Comparison of ENCODE assay signal across 19 cellular contexts in the genomic region with DNA sequence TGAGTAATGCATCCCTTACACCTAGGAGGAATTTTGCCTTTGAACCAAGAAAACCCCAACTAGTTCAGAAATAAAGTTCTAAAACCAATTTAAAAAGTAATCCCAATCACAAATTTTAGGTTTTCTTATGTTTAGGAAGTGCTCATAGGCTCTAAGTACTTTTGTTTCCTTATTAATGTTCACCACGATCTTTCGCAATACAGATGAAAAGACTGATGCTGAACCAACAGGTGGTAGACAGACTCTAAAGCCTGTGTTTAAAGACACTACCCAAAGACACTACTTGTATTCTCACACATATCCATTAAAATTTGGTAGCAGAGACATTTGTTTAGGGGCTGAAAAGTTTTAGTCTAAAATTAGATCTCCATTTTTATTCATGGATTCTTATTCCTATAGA.
"Had no signal": no experiment of that assay in that cellular context is flagged by ENCODE, and none has a peak within 500 bp of the region (broad histone marks: within the 10 kb centered on the region; RNA-seq: fewer than 3 reads in every experiment).

No MANE protein-coding gene starts in this region.

- H3K4me1 ChIP-seq: ascending aorta, breast epithelium, parathyroid adenoma, upper lobe of right lung had no signal

- H3K9me3 ChIP-seq: ascending aorta, breast epithelium, neutrophil, thoracic aorta, upper lobe of right lung had no signal

- H3K27me3 ChIP-seq: ascending aorta, breast epithelium, upper lobe of right lung had no signal

- H3K4me3 ChIP-seq: ascending aorta, breast epithelium, thoracic aorta, upper lobe of right lung had no signal

- DNase-seq: activated CD4-positive, alpha-beta memory T cell treated with anti-CD3 and anti-CD28 coated beads for 36 hours; activated CD4-positive, alpha-beta T cell treated with anti-CD3 and anti-CD28 coated beads for 36 hours; activated CD8-positive, alpha-beta memory T cell treated with anti-CD3 and anti-CD28 coated beads, Interleukin-2, amount 10 ng/mL, durations not matched to agents 7 days and 5 days; activated naive CD4-positive, alpha-beta T cell treated with anti-CD3 and anti-CD28 coated beads for 36 hours; activated naive CD8-positive, alpha-beta T cell treated with anti-CD3 and anti-CD28 coated beads, Interleukin-2, amount 50 U/mL, for 24 hours; activated T-cell treated with anti-CD3 and anti-CD28 coated beads, Interleukin-2, amount 50 U/mL, for 1 hour; hippocampal formation; mammary epithelial cell; naive B cell; upper lobe of right lung; WERI-Rb-1 had no signal

- H3K27ac Mint-ChIP-seq: activated CD4-positive, alpha-beta memory T cell treated with anti-CD3 and anti-CD28 coated beads for 36 hours; activated CD4-positive, alpha-beta T cell treated with anti-CD3 and anti-CD28 coated beads for 36 hours; activated CD8-positive, alpha-beta memory T cell treated with anti-CD3 and anti-CD28 coated beads, Interleukin-2, amount 10 ng/mL, durations not matched to agents 7 days and 5 days; activated naive CD4-positive, alpha-beta T cell treated with anti-CD3 and anti-CD28 coated beads for 36 hours; activated naive CD8-positive, alpha-beta T cell treated with anti-CD3 and anti-CD28 coated beads, Interleukin-2, amount 50 U/mL, for 24 hours; activated T-helper 2 cell treated with anti-CD3 and anti-CD28 coated beads, Interferon-gamma antibody, Interleukin-2, Interleukin-4, amounts not matched to agents 10 μg/mL and 5 μg/mL and 100 μg/mL, durations not matched to agents 14 hours and 24 hours and 36 hours; naive B cell; stimulated activated effector memory CD8-positive, alpha-beta T cell treated with anti-CD3 and anti-CD28 coated beads, Interleukin-12 subunit alpha, Interleukin-12 subunit beta, amount 100 ng/mL, for 72 hours had no signal

- H3K27me3 Mint-ChIP-seq: activated CD4-positive, alpha-beta memory T cell treated with anti-CD3 and anti-CD28 coated beads for 36 hours; activated CD4-positive, alpha-beta T cell treated with anti-CD3 and anti-CD28 coated beads for 36 hours; activated CD8-positive, alpha-beta memory T cell treated with anti-CD3 and anti-CD28 coated beads, Interleukin-2, amount 10 ng/mL, durations not matched to agents 7 days and 5 days; activated naive CD8-positive, alpha-beta T cell treated with anti-CD3 and anti-CD28 coated beads, Interleukin-2, amount 50 U/mL, for 24 hours; naive B cell had no signal

- H3K27ac ChIP-seq: ascending aorta, breast epithelium, neutrophil, parathyroid adenoma, thoracic aorta, upper lobe of right lung, WERI-Rb-1 had no signal

- H3K36me3 ChIP-seq: ascending aorta, breast epithelium, neutrophil, thoracic aorta had no signal

- ATAC-seq: activated CD4-positive, alpha-beta T cell treated with anti-CD3 and anti-CD28 coated beads for 36 hours; activated CD8-positive, alpha-beta memory T cell treated with anti-CD3 and anti-CD28 coated beads, Interleukin-2, amount 10 ng/mL, durations not matched to agents 7 days and 5 days; activated naive CD8-positive, alpha-beta T cell treated with anti-CD3 and anti-CD28 coated beads, Interleukin-2, amount 50 U/mL, for 24 hours; left lobe of liver; stimulated activated effector memory CD8-positive, alpha-beta T cell treated with anti-CD3 and anti-CD28 coated beads, Interleukin-12 subunit alpha, Interleukin-12 subunit beta, amount 100 ng/mL, for 72 hours had no signal

- H3K9me3 Mint-ChIP-seq: activated CD4-positive, alpha-beta memory T cell treated with anti-CD3 and anti-CD28 coated beads for 36 hours; activated naive CD4-positive, alpha-beta T cell treated with anti-CD3 and anti-CD28 coated beads for 36 hours; activated naive CD8-positive, alpha-beta T cell treated with anti-CD3 and anti-CD28 coated beads, Interleukin-2, amount 50 U/mL, for 24 hours; activated T-helper 2 cell treated with anti-CD3 and anti-CD28 coated beads, Interferon-gamma antibody, Interleukin-2, Interleukin-4, amounts not matched to agents 10 μg/mL and 5 μg/mL and 100 μg/mL, durations not matched to agents 14 hours and 24 hours and 36 hours; naive B cell; stimulated activated effector memory CD8-positive, alpha-beta T cell treated with anti-CD3 and anti-CD28 coated beads, Interleukin-12 subunit alpha, Interleukin-12 subunit beta, amount 100 ng/mL, for 72 hours had no signal

- H3K4me3 Mint-ChIP-seq: activated CD4-positive, alpha-beta memory T cell treated with anti-CD3 and anti-CD28 coated beads for 36 hours; activated CD4-positive, alpha-beta T cell treated with anti-CD3 and anti-CD28 coated beads for 36 hours; activated CD8-positive, alpha-beta memory T cell treated with anti-CD3 and anti-CD28 coated beads, Interleukin-2, amount 10 ng/mL, durations not matched to agents 7 days and 5 days; activated naive CD4-positive, alpha-beta T cell treated with anti-CD3 and anti-CD28 coated beads for 36 hours; activated naive CD8-positive, alpha-beta T cell treated with anti-CD3 and anti-CD28 coated beads, Interleukin-2, amount 50 U/mL, for 24 hours; naive B cell; stimulated activated effector memory CD8-positive, alpha-beta T cell treated with anti-CD3 and anti-CD28 coated beads, Interleukin-12 subunit alpha, Interleukin-12 subunit beta, amount 100 ng/mL, for 72 hours had no signal

- H3K9ac ChIP-seq: parathyroid adenoma had no signal
